Comparison of ENCODE assay signal across 32 cellular contexts in the genomic region with DNA sequence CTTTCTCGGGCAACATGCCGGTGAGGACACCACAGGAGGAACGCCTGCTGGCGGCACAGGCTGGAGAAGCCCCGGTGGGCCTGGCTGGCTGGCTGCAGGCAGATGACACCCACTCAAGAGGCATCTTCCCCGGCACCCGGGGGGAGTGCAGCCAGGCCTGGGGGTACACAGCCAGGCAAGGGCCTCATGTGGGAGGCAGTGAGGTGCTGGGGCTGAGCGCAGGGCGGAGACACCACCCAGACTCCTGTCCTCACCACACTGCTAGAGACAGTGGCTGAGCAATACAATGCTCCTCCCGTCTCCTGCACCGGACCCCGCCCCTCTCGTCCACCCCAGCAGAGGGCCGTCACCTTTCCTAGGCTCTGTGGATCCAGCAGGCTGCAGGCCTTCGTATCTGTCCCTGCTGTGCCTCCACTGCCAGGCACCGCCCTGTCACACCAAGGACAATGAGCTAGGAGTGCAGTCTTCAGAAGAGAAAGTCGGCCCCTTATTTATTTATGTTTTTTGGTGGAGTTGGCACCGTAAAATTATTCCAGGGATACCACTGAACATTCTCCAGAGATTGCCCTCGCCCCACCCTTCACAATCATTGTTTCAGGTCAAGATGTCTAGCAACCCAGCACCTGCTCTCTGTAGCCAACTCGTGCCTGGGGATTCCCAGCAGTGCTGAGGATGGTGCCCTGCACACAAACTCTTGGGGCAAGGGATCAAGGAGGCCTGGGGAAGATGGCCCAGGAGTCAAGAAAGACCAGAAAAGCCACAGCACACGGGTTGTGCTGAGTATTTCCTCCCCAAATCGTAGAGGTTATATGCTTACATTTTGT.
DNase-seq lines count a peak whose midpoint lies in the region; ATAC-seq and TF ChIP-seq lines count a peak whose summit lies in the region.
"Had no signal": no experiment of that assay in that cellular context is flagged by ENCODE, and none has a peak within 500 bp of the region (broad histone marks: within the 10 kb centered on the region; RNA-seq: fewer than 3 reads in every experiment).

No MANE protein-coding gene starts in this region.

- no peak overlapping the region for H2BK5ac ChIP-seq in IMR-90 (ENCODE audit: low read depth, low read length, poor library complexity, severe bottlenecking)

- no peaks in the 10 kb centered on the region; the same call in 1 of the 2 replicates for H3K36me3 ChIP-seq in IMR-90 (ENCODE audit: control insufficient read depth, insufficient read depth, low read length)
- no peaks in the 10 kb centered on the region for H3K36me3 ChIP-seq in spleen
- H3K36me3 ChIP-seq in mammary epithelial cell (ENCODE audit: insufficient read depth, low read length), result no peaks in the 10 kb centered on the region
- H3K36me3 ChIP-seq: esophagus squamous epithelium, left lung, pancreas, suprapubic skin had no signal

- H3K4me3 ChIP-seq in IMR-90 (ENCODE audit: insufficient read depth, low read depth, low read length) (no peak overlapping the region), spleen (no peak overlapping the region), mammary epithelial cell (replicated peaks in 1 of 3; ENCODE audit: insufficient read depth in 1 of 3, low read depth in 2 of 3, low read length in 3 of 3) (no peak overlapping the region)
- H3K4me3 ChIP-seq: esophagus squamous epithelium, hepatocyte, left lung, pancreas, PC-9, suprapubic skin had no signal

- no peak overlapping the region for H3K18ac ChIP-seq in IMR-90 (ENCODE audit: low read depth, low read length)

- no peaks in the 10 kb centered on the region for H3K27me3 Mint-ChIP-seq in activated CD4-positive, alpha-beta T cell treated with anti-CD3 and anti-CD28 coated beads, Interleukin-2, amount 10 ng/mL, durations not matched to agents 24 days and 14 days
- H3K27me3 Mint-ChIP-seq: CD4-positive, alpha-beta T cell; dendritic cell treated with granulocyte-macrophage colony-stimulating factor and Interleukin-4, amounts not matched to agents 40 ng/mL and 50 ng/mL, for 4 days; naive thymus-derived CD8-positive, alpha-beta T cell had no signal

- no peak for TF ChIP-seq RAD21 in IMR-90 (IDR thresholded peaks at IDR 0.05; ENCODE audit: low read length)

- H3K4ac ChIP-seq in IMR-90 (ENCODE audit: low read depth, low read length), result no peak overlapping the region

- H3K4me1 Mint-ChIP-seq in activated CD4-positive, alpha-beta T cell treated with anti-CD3 and anti-CD28 coated beads, Interleukin-2, amount 10 ng/mL, durations not matched to agents 24 days and 14 days, result peaks cover 2% of the 10 kb centered on the region

- no peak overlapping the region for H3K27ac Mint-ChIP-seq in activated CD4-positive, alpha-beta T cell treated with anti-CD3 and anti-CD28 coated beads, Interleukin-2, amount 10 ng/mL, durations not matched to agents 24 days and 14 days
- H3K27ac Mint-ChIP-seq: activated naive CD4-positive, alpha-beta T cell treated with anti-CD3 and anti-CD28 coated beads for 36 hours; activated T-helper 1 cell treated with anti-CD3 and anti-CD28 coated beads, Interleukin-12 subunit alpha, Interleukin-12 subunit beta, Interleukin-2, Interleukin-4 antibody, amounts not matched to agents 30 ng/mL and 10 ng/mL and 1 ng/mL, durations not matched to agents 14 hours and 24 hours and 36 hours; CD4-positive, alpha-beta T cell; dendritic cell treated with granulocyte-macrophage colony-stimulating factor and Interleukin-4, amounts not matched to agents 40 ng/mL and 50 ng/mL, for 4 days; mesothelial cell of epicardium; T-helper 2 cell treated with Interferon-gamma antibody and Interleukin-4, amounts not matched to agents 5 μg/mL and 100 μg/mL, for 36 hours had no signal

- H4K20me1 ChIP-seq in IMR-90 (ENCODE audit: insufficient read depth, low read length) (no peaks in the 10 kb centered on the region), mammary epithelial cell (ENCODE audit: insufficient read depth, low read length) (no peaks in the 10 kb centered on the region)

- H3K9ac ChIP-seq in IMR-90 (ENCODE audit: low read depth, low read length) (no peak overlapping the region), mammary epithelial cell (ENCODE audit: insufficient read depth, low read length) (no peak overlapping the region)

- BruUV-seq in IMR-90 (replicated peaks; lab: Mats Ljungman, UMichigan) (no TSS peak), mammary epithelial cell (replicated peaks; lab: Mats Ljungman, UMichigan) (no TSS peak)

- H2AFZ ChIP-seq in IMR-90 (replicated peaks; ENCODE audit: low read length, poor library complexity) (peak overlapping the region; percentile 32), mammary epithelial cell (ENCODE audit: low read depth, low read length) (no peak overlapping the region)
- H2AFZ ChIP-seq: hepatocyte, PC-9 had no signal

- no peak overlapping the region for H2BK15ac ChIP-seq in IMR-90 (ENCODE audit: low read depth, low read length)

- no peaks in the 10 kb centered on the region for H3K9me3 Mint-ChIP-seq in activated CD4-positive, alpha-beta T cell treated with anti-CD3 and anti-CD28 coated beads, Interleukin-2, amount 10 ng/mL, durations not matched to agents 24 days and 14 days
- H3K9me3 Mint-ChIP-seq: activated naive CD4-positive, alpha-beta T cell treated with anti-CD3 and anti-CD28 coated beads for 36 hours; activated T-helper 1 cell treated with anti-CD3 and anti-CD28 coated beads, Interleukin-12 subunit alpha, Interleukin-12 subunit beta, Interleukin-2, Interleukin-4 antibody, amounts not matched to agents 30 ng/mL and 10 ng/mL and 1 ng/mL, durations not matched to agents 14 hours and 24 hours and 36 hours; CD4-positive, alpha-beta T cell; dendritic cell treated with granulocyte-macrophage colony-stimulating factor and Interleukin-4, amounts not matched to agents 40 ng/mL and 50 ng/mL, for 4 days; immature natural killer cell; mesothelial cell of epicardium; naive thymus-derived CD8-positive, alpha-beta T cell; T-helper 2 cell treated with Interferon-gamma antibody and Interleukin-4, amounts not matched to agents 5 μg/mL and 100 μg/mL, for 36 hours had no signal

- peaks cover 23% of the 10 kb centered on the region for H3K36me3 Mint-ChIP-seq in activated CD4-positive, alpha-beta T cell treated with anti-CD3 and anti-CD28 coated beads, Interleukin-2, amount 10 ng/mL, durations not matched to agents 24 days and 14 days (ENCODE audit: low read depth)
- H3K36me3 Mint-ChIP-seq: mesothelial cell of epicardium had no signal

- POLR2A ChIA-PET in IMR-90 (lab: Charles Lee; ENCODE audit: unreplicated experiment), result no interaction called here

- H3K79me1 ChIP-seq in IMR-90 (ENCODE audit: low read depth in 1 of 2, low read length in 2 of 2), result peaks cover 17 to 39% of the 10 kb centered on the region in 2 experiments

- no peak overlapping the region for H2BK120ac ChIP-seq in IMR-90 (ENCODE audit: low read depth, low read length)

- H3K14ac ChIP-seq in IMR-90 (replicated peaks; ENCODE audit: low read depth, low read length), result no peak overlapping the region

- H3K4me2 ChIP-seq in IMR-90 (ENCODE audit: low read depth, low read length) (no peak overlapping the region), mammary epithelial cell (ENCODE audit: insufficient read depth, low read depth, low read length) (no peak overlapping the region)
- H3K4me2 ChIP-seq: hepatocyte, PC-9 had no signal

- DNase-seq in activated CD4-positive, alpha-beta T cell treated with anti-CD3 and anti-CD28 coated beads, Interleukin-2, amount 10 ng/mL, durations not matched to agents 24 days and 14 days, result peak; percentile 52
- DNase-seq in activated CD4-positive, alpha-beta T cell treated with anti-CD3 and anti-CD28 coated beads for 48 hours, result no peak
- DNase-seq in IMR-90 (no peak), left colon (no peak), spleen (peak; percentile 68), GF-D8 (lab: John Stamatoyannopoulos, UW) (no peak), mammary epithelial cell (no peak), NCI-H2029 treated with DMSO at 0.1 percent for 48 hours (lab: John Stamatoyannopoulos, UW) (no peak)
- DNase-seq: 8988T; activated CD4-positive, alpha-beta T cell treated with anti-CD3 and anti-CD28 coated beads for 4 hours; activated naive CD4-positive, alpha-beta T cell treated with anti-CD3 and anti-CD28 coated beads for 36 hours; anterior cingulate cortex; CD4-positive, alpha-beta T cell; esophagus squamous epithelium; foreskin melanocyte; immature natural killer cell; left lung; naive thymus-derived CD8-positive, alpha-beta T cell; NCI-H187; NCI-H2171 treated with DMSO at 0.1 percent for 48 hours; NCI-H524 treated with DMSO at 0.1 percent for 48 hours; pancreas; PC-9; Right ventricle myocardium superior; stimulated activated CD4-positive, alpha-beta T cell treated with anti-CD3 and anti-CD28 coated beads, Interleukin-2, amount 100 ng/mL, for 48 hours had no signal

- H3K4me1 ChIP-seq in IMR-90 (ENCODE audit: control insufficient read depth, insufficient read depth, low read length), result peaks cover 13% of the 10 kb centered on the region
- H3K4me1 ChIP-seq in spleen, result no peaks in the 10 kb centered on the region
- H3K4me1 ChIP-seq in mammary epithelial cell (ENCODE audit: insufficient read depth, low read length), result no peaks in the 10 kb centered on the region
- H3K4me1 ChIP-seq: left lung, pancreas had no signal

- 86% methylated on average over 7 of the region's 22 CpGs; no CpG with 5 or more reads in 1 of the 2 experiments for WGBS in IMR-90 (ENCODE audit: extremely low coverage in 2 of 2, insufficient read length in 1 of 2), 2 experiments
- whole genome bisulfite sequencing in spleen, 5 donors, result 68 to 83% (median 72%) methylated on average over 17 to 22 of the region's 22 CpGs
- WGBS in mammary epithelial cell (ENCODE audit: low coverage, missing lambda C conversion rate), result 66% methylated on average over 10 of the region's 22 CpGs

- TF ChIP-seq CTCF in IMR-90 (conservative IDR thresholded peaks at IDR 0.05; ENCODE audit: low read depth, low read length) (no peak), spleen (IDR thresholded peaks at IDR 0.05 in 8 of 11, conservative IDR thresholded peaks at IDR 0.05 in 3 of 11) (no peak), mammary epithelial cell (conservative IDR thresholded peaks at IDR 0.05 in 1 of 2, IDR thresholded peaks at IDR 0.05 in 1 of 2; ENCODE audit: extremely low read depth in 1 of 2, insufficient read depth in 1 of 2, low read depth in 1 of 2, low read length in 2 of 2) (no peak)

- H3K27ac ChIP-seq in IMR-90 (ENCODE audit: insufficient read depth, low read length), result no peak overlapping the region
- no peak overlapping the region for H3K27ac ChIP-seq in spleen
- H3K27ac ChIP-seq in mammary epithelial cell (ENCODE audit: insufficient read depth, low read depth, low read length), result no peak overlapping the region
- H3K27ac ChIP-seq: esophagus squamous epithelium, hepatocyte, HL-60, left lung, pancreas, PC-9, suprapubic skin had no signal

- CTCF ChIA-PET in IMR-90 (lab: Yijun Ruan, JAX), result no interaction called here
- CTCF ChIA-PET in mammary epithelial cell (lab: Charles Lee; ENCODE audit: low non-redundant PET), result no interaction called here

- no peak overlapping the region for H4K8ac ChIP-seq in IMR-90 (ENCODE audit: low read depth in 2 of 2, low read length in 2 of 2)

- no peaks in the 10 kb centered on the region for H3K27me3 ChIP-seq in IMR-90 (ENCODE audit: control insufficient read depth, insufficient read depth, low read length)
- peaks cover 0 to 3% (median 0%) of the 10 kb centered on the region in 7 donors for H3K27me3 ChIP-seq in spleen (replicated peaks in 1 of 7)
- no peaks in the 10 kb centered on the region for H3K27me3 ChIP-seq in mammary epithelial cell (ENCODE audit: insufficient read depth, low read length)
- H3K27me3 ChIP-seq: esophagus squamous epithelium, hepatocyte, left lung, pancreas, suprapubic skin had no signal

- in situ Hi-C loops in IMR-90 (cut with MboI; ENCODE audit: low sequenced_read_pairs), result no loop called here
- in situ Hi-C loops in mammary epithelial cell (cut with MboI; ENCODE audit: low sequenced_read_pairs in 2 of 2), result loop anchor here in 1 of 2 donors (25.0 kb wide), 1 partner anchor 97 kb away; no protein-coding TSS in a partner anchor

- H2AK9ac ChIP-seq in IMR-90 (replicated peaks; ENCODE audit: low read depth, low read length, poor library complexity), result no peak overlapping the region

- H4K5ac ChIP-seq in IMR-90 (ENCODE audit: low read depth, low read length), result no peak overlapping the region

- H2BK20ac ChIP-seq in IMR-90 (ENCODE audit: low read depth, low read length), result no peak overlapping the region

- no peaks in the 10 kb centered on the region for H3K79me2 ChIP-seq in mammary epithelial cell (ENCODE audit: insufficient read depth, low read length)
- H3K79me2 ChIP-seq: hepatocyte had no signal

- dilution Hi-C loops in IMR-90 (cut with HindIII; ENCODE audit: low sequenced_read_pairs, unreplicated experiment) (no loop called here), mammary epithelial cell (cut with HindIII; ENCODE audit: low sequenced_read_pairs) (no loop called here)

- intact Hi-C loops in activated CD4-positive, alpha-beta T cell treated with anti-CD3 and anti-CD28 coated beads, Interleukin-2, amount 10 ng/mL, durations not matched to agents 24 days and 14 days (cut with micrococcal nuclease), result no loop called here
- intact Hi-C loops in IMR-90 (cut with micrococcal nuclease), result no loop called here
- intact Hi-C loops in left colon (cut with DNase I, micrococcal nuclease), result loop anchor here in 1 of 2 donors (10.0 kb wide), 1 partner anchor 201 kb away; no protein-coding TSS in a partner anchor
- intact Hi-C loops in spleen (cut with DNase I; ENCODE audit: low total_unique reads), result no loop called here
- intact Hi-C loops in mammary epithelial cell (cut with micrococcal nuclease), result no loop called here

- no peak overlapping the region for H2AK5ac ChIP-seq in IMR-90 (ENCODE audit: low read depth, low read length)

- TF ChIP-seq POLR2A in IMR-90 (IDR thresholded peaks at IDR 0.05; ENCODE audit: low read depth, low read length) (no peak), spleen (IDR thresholded peaks at IDR 0.05) (no peak)

- H3K9me3 ChIP-seq in IMR-90 (ENCODE audit: control insufficient read depth, insufficient read depth, low read length) (no peaks in the 10 kb centered on the region), spleen (no peaks in the 10 kb centered on the region), mammary epithelial cell (replicated peaks; ENCODE audit: insufficient read depth, low read length) (peaks cover 60% of the 10 kb centered on the region)
- H3K9me3 ChIP-seq: esophagus squamous epithelium, left lung, pancreas, suprapubic skin had no signal

- H4K91ac ChIP-seq in IMR-90 (ENCODE audit: insufficient read depth, low read depth, low read length), result no peak overlapping the region

- no peak overlapping the region for H3K23ac ChIP-seq in IMR-90 (ENCODE audit: low read depth, low read length)

- no peak overlapping the region for H3K56ac ChIP-seq in IMR-90 (ENCODE audit: extremely low read depth, insufficient read depth, low read length)

- no peak overlapping the region for H3K4me3 Mint-ChIP-seq in activated CD4-positive, alpha-beta T cell treated with anti-CD3 and anti-CD28 coated beads, Interleukin-2, amount 10 ng/mL, durations not matched to agents 24 days and 14 days
- H3K4me3 Mint-ChIP-seq: activated naive CD4-positive, alpha-beta T cell treated with anti-CD3 and anti-CD28 coated beads for 36 hours; activated T-helper 1 cell treated with anti-CD3 and anti-CD28 coated beads, Interleukin-12 subunit alpha, Interleukin-12 subunit beta, Interleukin-2, Interleukin-4 antibody, amounts not matched to agents 30 ng/mL and 10 ng/mL and 1 ng/mL, durations not matched to agents 14 hours and 24 hours and 36 hours; CD4-positive, alpha-beta T cell; dendritic cell treated with granulocyte-macrophage colony-stimulating factor and Interleukin-4, amounts not matched to agents 40 ng/mL and 50 ng/mL, for 4 days; immature natural killer cell; mesothelial cell of epicardium; T-helper 2 cell treated with Interferon-gamma antibody and Interleukin-4, amounts not matched to agents 5 μg/mL and 100 μg/mL, for 36 hours had no signal

- H3K9me1 ChIP-seq in IMR-90 (ENCODE audit: insufficient read depth, low read length), result peaks cover 23% of the 10 kb centered on the region

- ATAC-seq in IMR-90 (ENCODE audit: low read depth) (no peak), left colon (peak; percentile 79)
- ATAC-seq: left lung; naive thymus-derived CD8-positive, alpha-beta T cell; pancreas had no signal

Comparison
In these comparisons a context has a peak if more than half of its experiments do, and no peak if none do; other contexts are left out.
1. DNase-seq: peak in activated CD4-positive, alpha-beta T cell treated with anti-CD3 and anti-CD28 coated beads, Interleukin-2, amount 10 ng/mL, durations not matched to agents 24 days and 14 days (single experiment) and spleen (single experiment); none in activated CD4-positive, alpha-beta T cell treated with anti-CD3 and anti-CD28 coated beads for 48 hours (single experiment), IMR-90 (single experiment), left colon (0 of 2), GF-D8 (single experiment), mammary epithelial cell (single experiment) and NCI-H2029 treated with DMSO at 0.1 percent for 48 hours (single experiment).